ENCODE assay signal across 1 cellular context in genomic region chr9:89375181-89375760, GRCh38.
A peak's percentile ranks its signal among the peaks of the same experiment; 100 is the strongest.
TF ChIP-seq lines count a peak whose summit lies in the region.

No MANE protein-coding gene starts in this region.

TF ChIP-seq in K562, 482 proteins besides CTCF, POLR2A, EP300 and RAD21 (continued from another document):
- peak; percentile 64; the same call in 1 of the 2 replicates for TF ChIP-seq ZBTB9 (CRISPR knock-in tag; IDR thresholded peaks at IDR 0.05)
- no peak for TF ChIP-seq SIN3B (IDR thresholded peaks at IDR 0.05; ENCODE audit: low read depth)
- TF ChIP-seq RFX1 (IDR thresholded peaks at IDR 0.05), result peak; percentile 23
- no peak for TF ChIP-seq GTF3C2 (IDR thresholded peaks at IDR 0.05; ENCODE audit: borderline replicate concordance, extremely low read depth, insufficient read length)
- peak; percentile 52; the same call in 1 of the 2 replicates for TF ChIP-seq SPI1 (IDR thresholded peaks at IDR 0.05; ENCODE audit: borderline replicate concordance, low read depth, low read length)
- no peak for TF ChIP-seq ZBTB12 (CRISPR knock-in tag; IDR thresholded peaks at IDR 0.05)
- peak; percentile 44 for TF ChIP-seq GABPA (tag; conservative IDR thresholded peaks at IDR 0.05; ENCODE audit: low read depth)
- TF ChIP-seq MEF2A (IDR thresholded peaks at IDR 0.05; ENCODE audit: control insufficient read depth, low read depth, low read length), result no peak
- TF ChIP-seq MXD1 (CRISPR knock-in tag; IDR thresholded peaks at IDR 0.05; ENCODE audit: borderline replicate concordance, poor library complexity, severe bottlenecking), result no peak
- no peak for TF ChIP-seq MAFG (tag; conservative IDR thresholded peaks at IDR 0.05)
